28 cellular contexts compared by ENCODE assay signal in the genomic region with DNA sequence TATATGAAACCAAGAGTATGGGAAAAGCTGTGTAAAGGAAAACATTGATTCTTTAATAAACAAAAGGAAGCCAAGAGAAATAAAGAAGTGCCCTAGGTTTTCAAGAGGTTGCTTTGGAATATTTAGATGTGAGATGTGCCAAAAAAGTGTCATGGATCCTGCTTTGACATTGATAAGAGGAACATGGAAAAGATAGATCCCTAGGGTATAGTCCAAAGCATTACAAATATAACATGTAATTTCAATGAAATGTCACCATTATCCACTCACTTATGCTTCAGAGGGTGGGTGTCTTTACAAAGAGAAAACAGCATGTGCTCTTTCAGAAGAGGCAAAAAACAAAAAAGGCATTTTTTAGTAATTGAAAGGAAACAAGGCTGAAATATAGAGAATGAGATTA.
"Had no signal": no experiment of that assay in that cellular context is flagged by ENCODE, and none has a peak within 500 bp of the region (broad histone marks: within the 10 kb centered on the region; RNA-seq: fewer than 3 reads in every experiment).

No MANE protein-coding gene starts in this region.

- H3K4me1 ChIP-seq: parathyroid adenoma, psoas muscle, right lobe of liver, sigmoid colon, spleen, suprapubic skin, testis, transverse colon, upper lobe of right lung, uterus had no signal

- H3K79me2 ChIP-seq: parathyroid adenoma had no signal

- H3K9me3 ChIP-seq: neutrophil, ovary, psoas muscle, right lobe of liver, sigmoid colon, suprapubic skin, testis, tibial artery, transverse colon, upper lobe of right lung, uterus had no signal

- H3K9ac ChIP-seq: parathyroid adenoma had no signal

- H3K36me3 ChIP-seq: neutrophil, ovary, right lobe of liver, sigmoid colon, spleen, suprapubic skin, tibial artery, transverse colon, upper lobe of right lung, uterus had no signal

- H3K27ac ChIP-seq: neutrophil, ovary, parathyroid adenoma, psoas muscle, right lobe of liver, sigmoid colon, spleen, suprapubic skin, testis, tibial artery, transverse colon, upper lobe of right lung, uterus had no signal

- H2AFZ ChIP-seq: parathyroid adenoma had no signal

- H3K27me3 ChIP-seq: neutrophil, ovary, right lobe of liver, sigmoid colon, spleen, suprapubic skin, testis, tibial artery, transverse colon, upper lobe of right lung, uterus had no signal

- H3K4me2 ChIP-seq: smooth muscle cell had no signal

- DNase-seq: naive thymus-derived CD4-positive, alpha-beta T cell; natural killer cell; nucleus accumbens; ovary; posterior cingulate gyrus; psoas muscle; right cardiac atrium; right lobe of liver; sigmoid colon; spleen; stimulated activated CD4-positive, alpha-beta T cell treated with anti-CD3 and anti-CD28 coated beads, Interleukin-12 subunit alpha, Interleukin-12 subunit beta, amount 100 ng/mL, for 4 hours; stimulated activated CD4-positive, alpha-beta T cell treated with anti-CD3 and anti-CD28 coated beads, Interleukin-1b, Interleukin-23, amount 100 ng/mL, for 48 hours; stimulated activated CD4-positive, alpha-beta T cell treated with anti-CD3 and anti-CD28 coated beads, Interleukin-4, amount 100 ng/mL, for 1 hour; stimulated activated CD4-positive, alpha-beta T cell treated with anti-CD3 and anti-CD28 coated beads, Interleukin-4, amount 100 ng/mL, for 4 hours; stimulated activated CD8-positive, alpha-beta memory T cell treated with anti-CD3 and anti-CD28 coated beads, Interleukin-4, amount 100 ng/mL, for 48 hours; stimulated activated naive CD4-positive, alpha-beta T cell; stimulated activated naive CD8-positive, alpha-beta T cell treated with anti-CD3 and anti-CD28 coated beads, Interleukin-15, amount 100 ng/mL, for 72 hours; stimulated activated naive CD8-positive, alpha-beta T cell treated with anti-CD3 and anti-CD28 coated beads, Interleukin-15, Interleukin-2, amounts not matched to agents 100 U/mL and 50 U/mL, for 24 hours; substantia nigra; testis; tibial artery; transverse colon; upper lobe of right lung; uterus had no signal

- H3K4me3 ChIP-seq: ovary, psoas muscle, right lobe of liver, sigmoid colon, smooth muscle cell, spleen, suprapubic skin, testis, tibial artery, transverse colon, upper lobe of right lung, uterus had no signal
